ENCODE assay signal across 1 cellular context in the genomic region with DNA sequence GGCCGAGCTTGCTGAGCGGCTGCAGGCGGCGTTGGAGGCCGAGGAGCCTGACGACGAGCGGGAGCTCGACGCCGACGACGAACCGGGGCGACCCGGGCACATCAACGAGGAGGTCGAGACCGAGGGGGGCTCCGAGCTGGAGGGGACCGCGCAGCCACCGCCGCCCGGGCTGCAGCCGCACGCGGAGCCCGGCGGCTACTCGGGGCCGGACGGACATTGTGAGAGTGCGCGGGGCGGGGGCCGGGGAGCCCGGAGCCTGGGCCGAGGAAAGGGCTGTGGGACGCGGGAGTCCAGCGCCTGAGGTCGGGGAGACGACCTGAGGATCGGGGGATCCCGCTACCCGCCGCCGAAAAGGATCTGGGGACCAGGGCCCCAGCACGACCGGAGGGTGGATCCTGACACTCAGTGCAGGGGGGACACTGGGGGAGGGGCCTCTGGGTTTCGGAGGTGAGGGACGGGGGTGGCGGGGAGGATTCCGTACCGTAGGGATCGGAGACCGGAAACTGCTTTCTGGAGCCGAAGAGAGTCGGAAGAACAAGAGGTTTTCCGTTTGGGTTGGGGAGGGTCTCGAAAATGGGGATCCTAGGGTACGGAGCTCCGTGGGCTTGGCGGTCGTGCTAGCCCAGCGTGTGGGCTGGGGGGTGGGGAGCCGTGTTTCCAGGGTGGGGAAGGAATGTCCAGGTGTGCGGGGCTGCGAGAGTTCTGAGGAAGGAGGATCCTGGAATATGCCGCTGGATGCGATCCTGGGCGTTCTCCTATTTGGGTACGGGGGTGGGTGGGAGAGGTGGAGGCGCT.
A peak's percentile ranks its signal among the peaks of the same experiment; 100 is the strongest.
TF ChIP-seq lines count a peak whose summit lies in the region.

No MANE protein-coding gene starts in this region.

TF ChIP-seq in HepG2, 621 proteins besides CTCF, POLR2A, EP300 and RAD21 (continued from another document and continues in another):
- TF ChIP-seq, protein P1, sequence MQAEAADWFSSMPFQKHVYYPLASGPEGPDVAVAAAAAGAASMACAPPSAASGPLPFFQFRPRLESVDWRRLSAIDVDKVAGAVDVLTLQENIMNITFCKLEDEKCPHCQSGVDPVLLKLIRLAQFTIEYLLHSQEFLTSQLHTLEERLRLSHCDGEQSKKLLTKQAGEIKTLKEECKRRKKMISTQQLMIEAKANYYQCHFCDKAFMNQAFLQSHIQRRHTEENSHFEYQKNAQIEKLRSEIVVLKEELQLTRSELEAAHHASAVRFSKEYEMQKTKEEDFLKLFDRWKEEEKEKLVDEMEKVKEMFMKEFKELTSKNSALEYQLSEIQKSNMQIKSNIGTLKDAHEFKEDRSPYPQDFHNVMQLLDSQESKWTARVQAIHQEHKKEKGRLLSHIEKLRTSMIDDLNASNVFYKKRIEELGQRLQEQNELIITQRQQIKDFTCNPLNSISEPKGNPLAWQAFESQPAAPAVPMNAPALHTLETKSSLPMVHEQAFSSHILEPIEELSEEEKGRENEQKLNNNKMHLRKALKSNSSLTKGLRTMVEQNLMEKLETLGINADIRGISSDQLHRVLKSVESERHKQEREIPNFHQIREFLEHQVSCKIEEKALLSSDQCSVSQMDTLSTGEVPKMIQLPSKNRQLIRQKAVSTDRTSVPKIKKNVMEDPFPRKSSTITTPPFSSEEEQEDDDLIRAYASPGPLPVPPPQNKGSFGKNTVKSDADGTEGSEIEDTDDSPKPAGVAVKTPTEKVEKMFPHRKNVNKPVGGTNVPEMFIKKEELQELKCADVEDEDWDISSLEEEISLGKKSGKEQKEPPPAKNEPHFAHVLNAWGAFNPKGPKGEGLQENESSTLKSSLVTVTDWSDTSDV (CRISPR knock-in tag; IDR thresholded peaks at IDR 0.05): no peak; the same call in 1 of the 2 replicates
- TF ChIP-seq DNMT3B (CRISPR knock-in tag; conservative IDR thresholded peaks at IDR 0.05): no peak
- TF ChIP-seq, protein P2, sequence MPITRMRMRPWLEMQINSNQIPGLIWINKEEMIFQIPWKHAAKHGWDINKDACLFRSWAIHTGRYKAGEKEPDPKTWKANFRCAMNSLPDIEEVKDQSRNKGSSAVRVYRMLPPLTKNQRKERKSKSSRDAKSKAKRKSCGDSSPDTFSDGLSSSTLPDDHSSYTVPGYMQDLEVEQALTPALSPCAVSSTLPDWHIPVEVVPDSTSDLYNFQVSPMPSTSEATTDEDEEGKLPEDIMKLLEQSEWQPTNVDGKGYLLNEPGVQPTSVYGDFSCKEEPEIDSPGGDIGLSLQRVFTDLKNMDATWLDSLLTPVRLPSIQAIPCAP (CRISPR knock-in tag; IDR thresholded peaks at IDR 0.05; ENCODE audit: low read depth): no peak
- no peak for TF ChIP-seq NPAS2 (CRISPR knock-in tag; IDR thresholded peaks at IDR 0.05; ENCODE audit: borderline replicate concordance)
- TF ChIP-seq, protein P3, sequence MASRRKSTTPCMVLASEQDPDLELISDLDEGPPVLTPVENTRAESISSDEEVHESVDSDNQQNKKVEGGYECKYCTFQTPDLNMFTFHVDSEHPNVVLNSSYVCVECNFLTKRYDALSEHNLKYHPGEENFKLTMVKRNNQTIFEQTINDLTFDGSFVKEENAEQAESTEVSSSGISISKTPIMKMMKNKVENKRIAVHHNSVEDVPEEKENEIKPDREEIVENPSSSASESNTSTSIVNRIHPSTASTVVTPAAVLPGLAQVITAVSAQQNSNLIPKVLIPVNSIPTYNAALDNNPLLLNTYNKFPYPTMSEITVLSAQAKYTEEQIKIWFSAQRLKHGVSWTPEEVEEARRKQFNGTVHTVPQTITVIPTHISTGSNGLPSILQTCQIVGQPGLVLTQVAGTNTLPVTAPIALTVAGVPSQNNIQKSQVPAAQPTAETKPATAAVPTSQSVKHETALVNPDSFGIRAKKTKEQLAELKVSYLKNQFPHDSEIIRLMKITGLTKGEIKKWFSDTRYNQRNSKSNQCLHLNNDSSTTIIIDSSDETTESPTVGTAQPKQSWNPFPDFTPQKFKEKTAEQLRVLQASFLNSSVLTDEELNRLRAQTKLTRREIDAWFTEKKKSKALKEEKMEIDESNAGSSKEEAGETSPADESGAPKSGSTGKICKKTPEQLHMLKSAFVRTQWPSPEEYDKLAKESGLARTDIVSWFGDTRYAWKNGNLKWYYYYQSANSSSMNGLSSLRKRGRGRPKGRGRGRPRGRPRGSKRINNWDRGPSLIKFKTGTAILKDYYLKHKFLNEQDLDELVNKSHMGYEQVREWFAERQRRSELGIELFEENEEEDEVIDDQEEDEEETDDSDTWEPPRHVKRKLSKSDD (CRISPR knock-in tag; IDR thresholded peaks at IDR 0.05; ENCODE audit: low read depth): no peak
- 0 out of 2 replicates have a peak, but pooled peaks have one; percentile 25 for TF ChIP-seq ZSCAN21 (CRISPR knock-in tag; IDR thresholded peaks at IDR 0.05; ENCODE audit: borderline replicate concordance)
- TF ChIP-seq MEIS2 (CRISPR knock-in tag; IDR thresholded peaks at IDR 0.05): no peak; the same call in 1 of the 2 replicates
- TF ChIP-seq, protein P4, sequence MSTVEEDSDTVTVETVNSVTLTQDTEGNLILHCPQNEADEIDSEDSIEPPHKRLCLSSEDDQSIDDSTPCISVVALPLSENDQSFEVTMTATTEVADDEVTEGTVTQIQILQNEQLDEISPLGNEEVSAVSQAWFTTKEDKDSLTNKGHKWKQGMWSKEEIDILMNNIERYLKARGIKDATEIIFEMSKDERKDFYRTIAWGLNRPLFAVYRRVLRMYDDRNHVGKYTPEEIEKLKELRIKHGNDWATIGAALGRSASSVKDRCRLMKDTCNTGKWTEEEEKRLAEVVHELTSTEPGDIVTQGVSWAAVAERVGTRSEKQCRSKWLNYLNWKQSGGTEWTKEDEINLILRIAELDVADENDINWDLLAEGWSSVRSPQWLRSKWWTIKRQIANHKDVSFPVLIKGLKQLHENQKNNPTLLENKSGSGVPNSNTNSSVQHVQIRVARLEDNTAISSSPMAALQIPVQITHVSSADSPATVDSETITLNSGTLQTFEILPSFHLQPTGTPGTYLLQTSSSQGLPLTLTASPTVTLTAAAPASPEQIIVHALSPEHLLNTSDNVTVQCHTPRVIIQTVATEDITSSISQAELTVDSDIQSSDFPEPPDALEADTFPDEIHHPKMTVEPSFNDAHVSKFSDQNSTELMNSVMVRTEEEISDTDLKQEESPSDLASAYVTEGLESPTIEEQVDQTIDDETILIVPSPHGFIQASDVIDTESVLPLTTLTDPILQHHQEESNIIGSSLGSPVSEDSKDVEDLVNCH (CRISPR knock-in tag; IDR thresholded peaks at IDR 0.05): no peak
- TF ChIP-seq, protein P5, sequence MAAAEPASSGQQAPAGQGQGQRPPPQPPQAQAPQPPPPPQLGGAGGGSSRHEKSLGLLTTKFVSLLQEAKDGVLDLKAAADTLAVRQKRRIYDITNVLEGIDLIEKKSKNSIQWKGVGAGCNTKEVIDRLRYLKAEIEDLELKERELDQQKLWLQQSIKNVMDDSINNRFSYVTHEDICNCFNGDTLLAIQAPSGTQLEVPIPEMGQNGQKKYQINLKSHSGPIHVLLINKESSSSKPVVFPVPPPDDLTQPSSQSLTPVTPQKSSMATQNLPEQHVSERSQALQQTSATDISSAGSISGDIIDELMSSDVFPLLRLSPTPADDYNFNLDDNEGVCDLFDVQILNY (CRISPR knock-in tag; conservative IDR thresholded peaks at IDR 0.05): no peak
- TF ChIP-seq HNRNPK (IDR thresholded peaks at IDR 0.05; ENCODE audit: low read depth, low read length, poor library complexity, severe bottlenecking): no peak
- TF ChIP-seq SRF (IDR thresholded peaks at IDR 0.05; ENCODE audit: low read depth, low read length): no peak
- TF ChIP-seq ZNF274 (CRISPR knock-in tag; IDR thresholded peaks at IDR 0.05): 0 out of 2 replicates have a peak, but pooled peaks have one; percentile 20
- no peak for TF ChIP-seq GATA4 (IDR thresholded peaks at IDR 0.05; ENCODE audit: borderline replicate concordance, low read depth)
- no peak for TF ChIP-seq ZNF615 (CRISPR knock-in tag; IDR thresholded peaks at IDR 0.05; ENCODE audit: borderline replicate concordance)
- no peak for TF ChIP-seq ZNF30 (CRISPR knock-in tag; IDR thresholded peaks at IDR 0.05)
- TF ChIP-seq, protein P6, sequence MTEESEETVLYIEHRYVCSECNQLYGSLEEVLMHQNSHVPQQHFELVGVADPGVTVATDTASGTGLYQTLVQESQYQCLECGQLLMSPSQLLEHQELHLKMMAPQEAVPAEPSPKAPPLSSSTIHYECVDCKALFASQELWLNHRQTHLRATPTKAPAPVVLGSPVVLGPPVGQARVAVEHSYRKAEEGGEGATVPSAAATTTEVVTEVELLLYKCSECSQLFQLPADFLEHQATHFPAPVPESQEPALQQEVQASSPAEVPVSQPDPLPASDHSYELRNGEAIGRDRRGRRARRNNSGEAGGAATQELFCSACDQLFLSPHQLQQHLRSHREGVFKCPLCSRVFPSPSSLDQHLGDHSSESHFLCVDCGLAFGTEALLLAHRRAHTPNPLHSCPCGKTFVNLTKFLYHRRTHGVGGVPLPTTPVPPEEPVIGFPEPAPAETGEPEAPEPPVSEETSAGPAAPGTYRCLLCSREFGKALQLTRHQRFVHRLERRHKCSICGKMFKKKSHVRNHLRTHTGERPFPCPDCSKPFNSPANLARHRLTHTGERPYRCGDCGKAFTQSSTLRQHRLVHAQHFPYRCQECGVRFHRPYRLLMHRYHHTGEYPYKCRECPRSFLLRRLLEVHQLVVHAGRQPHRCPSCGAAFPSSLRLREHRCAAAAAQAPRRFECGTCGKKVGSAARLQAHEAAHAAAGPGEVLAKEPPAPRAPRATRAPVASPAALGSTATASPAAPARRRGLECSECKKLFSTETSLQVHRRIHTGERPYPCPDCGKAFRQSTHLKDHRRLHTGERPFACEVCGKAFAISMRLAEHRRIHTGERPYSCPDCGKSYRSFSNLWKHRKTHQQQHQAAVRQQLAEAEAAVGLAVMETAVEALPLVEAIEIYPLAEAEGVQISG (CRISPR knock-in tag; IDR thresholded peaks at IDR 0.05): no peak
- TF ChIP-seq YEATS4 (CRISPR knock-in tag; IDR thresholded peaks at IDR 0.05; ENCODE audit: borderline replicate concordance): no peak; the same call in none of the 2 replicates
- TF ChIP-seq ZFAT (CRISPR knock-in tag; conservative IDR thresholded peaks at IDR 0.05): peak; percentile 64; the same call in 1 of the 2 replicates
- TF ChIP-seq, protein P7, sequence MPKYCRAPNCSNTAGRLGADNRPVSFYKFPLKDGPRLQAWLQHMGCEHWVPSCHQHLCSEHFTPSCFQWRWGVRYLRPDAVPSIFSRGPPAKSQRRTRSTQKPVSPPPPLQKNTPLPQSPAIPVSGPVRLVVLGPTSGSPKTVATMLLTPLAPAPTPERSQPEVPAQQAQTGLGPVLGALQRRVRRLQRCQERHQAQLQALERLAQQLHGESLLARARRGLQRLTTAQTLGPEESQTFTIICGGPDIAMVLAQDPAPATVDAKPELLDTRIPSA (CRISPR knock-in tag; IDR thresholded peaks at IDR 0.05; ENCODE audit: borderline replicate concordance): no peak
- TF ChIP-seq BRCA1 (CRISPR knock-in tag; IDR thresholded peaks at IDR 0.05): 0 out of 2 replicates have a peak, but pooled peaks have one; percentile 46
- TF ChIP-seq, protein P8, sequence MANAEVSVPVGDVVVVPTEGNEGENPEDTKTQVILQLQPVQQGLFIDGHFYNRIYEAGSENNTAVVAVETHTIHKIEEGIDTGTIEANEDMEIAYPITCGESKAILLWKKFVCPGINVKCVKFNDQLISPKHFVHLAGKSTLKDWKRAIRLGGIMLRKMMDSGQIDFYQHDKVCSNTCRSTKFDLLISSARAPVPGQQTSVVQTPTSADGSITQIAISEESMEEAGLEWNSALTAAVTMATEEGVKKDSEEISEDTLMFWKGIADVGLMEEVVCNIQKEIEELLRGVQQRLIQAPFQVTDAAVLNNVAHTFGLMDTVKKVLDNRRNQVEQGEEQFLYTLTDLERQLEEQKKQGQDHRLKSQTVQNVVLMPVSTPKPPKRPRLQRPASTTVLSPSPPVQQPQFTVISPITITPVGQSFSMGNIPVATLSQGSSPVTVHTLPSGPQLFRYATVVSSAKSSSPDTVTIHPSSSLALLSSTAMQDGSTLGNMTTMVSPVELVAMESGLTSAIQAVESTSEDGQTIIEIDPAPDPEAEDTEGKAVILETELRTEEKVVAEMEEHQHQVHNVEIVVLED (CRISPR knock-in tag; IDR thresholded peaks at IDR 0.05; ENCODE audit: borderline replicate concordance): no peak
- 0 out of 2 replicates have a peak, but pooled peaks have one; percentile 11 for TF ChIP-seq ZBTB42 (CRISPR knock-in tag; IDR thresholded peaks at IDR 0.05)
- no peak for TF ChIP-seq SRSF4 (IDR thresholded peaks at IDR 0.05; ENCODE audit: low read depth, low read length, poor library complexity, severe bottlenecking)
- TF ChIP-seq ZNF451 (CRISPR knock-in tag; IDR thresholded peaks at IDR 0.05): peak; percentile 51; the same call in 1 of the 2 replicates
- TF ChIP-seq SAP130 (CRISPR knock-in tag; IDR thresholded peaks at IDR 0.05; ENCODE audit: low read depth): 0 out of 2 replicates have a peak, but pooled peaks have one; percentile 26
- no peak for TF ChIP-seq NR2F6 (IDR thresholded peaks at IDR 0.05)
- no peak for TF ChIP-seq NR2F6 (CRISPR knock-in tag; IDR thresholded peaks at IDR 0.05)
- TF ChIP-seq ZNF891 (CRISPR knock-in tag; IDR thresholded peaks at IDR 0.05): no peak
- no peak for TF ChIP-seq ZNF616 (CRISPR knock-in tag; IDR thresholded peaks at IDR 0.05; ENCODE audit: low read depth)
- TF ChIP-seq ZNF44 (CRISPR knock-in tag; IDR thresholded peaks at IDR 0.05): no peak
- TF ChIP-seq SP5 (CRISPR knock-in tag; IDR thresholded peaks at IDR 0.05; ENCODE audit: borderline replicate concordance, low read depth): no peak
- TF ChIP-seq ZNF446 (CRISPR knock-in tag; IDR thresholded peaks at IDR 0.05): peak; percentile 85; the same call in 1 of the 2 replicates
- TF ChIP-seq PLRG1 (conservative IDR thresholded peaks at IDR 0.05): no peak
- no peak for TF ChIP-seq RARG (CRISPR knock-in tag; IDR thresholded peaks at IDR 0.05; ENCODE audit: low read depth)
- TF ChIP-seq JDP2 (CRISPR knock-in tag; IDR thresholded peaks at IDR 0.05; ENCODE audit: borderline replicate concordance): no peak
- no peak for TF ChIP-seq ETV6 (CRISPR knock-in tag; conservative IDR thresholded peaks at IDR 0.05)
- no peak for TF ChIP-seq ZNF10 (CRISPR knock-in tag; IDR thresholded peaks at IDR 0.05; ENCODE audit: borderline replicate concordance, low read depth)
- TF ChIP-seq ZBTB1 (CRISPR knock-in tag; IDR thresholded peaks at IDR 0.05; ENCODE audit: borderline replicate concordance): no peak
- no peak; the same call in 1 of the 2 replicates for TF ChIP-seq ZNF780A (CRISPR knock-in tag; IDR thresholded peaks at IDR 0.05)
- no peak for TF ChIP-seq KLF9 (CRISPR knock-in tag; IDR thresholded peaks at IDR 0.05; ENCODE audit: low read depth)
- TF ChIP-seq TBX2 (CRISPR knock-in tag; IDR thresholded peaks at IDR 0.05; ENCODE audit: borderline replicate concordance): no peak
- TF ChIP-seq, protein P9, sequence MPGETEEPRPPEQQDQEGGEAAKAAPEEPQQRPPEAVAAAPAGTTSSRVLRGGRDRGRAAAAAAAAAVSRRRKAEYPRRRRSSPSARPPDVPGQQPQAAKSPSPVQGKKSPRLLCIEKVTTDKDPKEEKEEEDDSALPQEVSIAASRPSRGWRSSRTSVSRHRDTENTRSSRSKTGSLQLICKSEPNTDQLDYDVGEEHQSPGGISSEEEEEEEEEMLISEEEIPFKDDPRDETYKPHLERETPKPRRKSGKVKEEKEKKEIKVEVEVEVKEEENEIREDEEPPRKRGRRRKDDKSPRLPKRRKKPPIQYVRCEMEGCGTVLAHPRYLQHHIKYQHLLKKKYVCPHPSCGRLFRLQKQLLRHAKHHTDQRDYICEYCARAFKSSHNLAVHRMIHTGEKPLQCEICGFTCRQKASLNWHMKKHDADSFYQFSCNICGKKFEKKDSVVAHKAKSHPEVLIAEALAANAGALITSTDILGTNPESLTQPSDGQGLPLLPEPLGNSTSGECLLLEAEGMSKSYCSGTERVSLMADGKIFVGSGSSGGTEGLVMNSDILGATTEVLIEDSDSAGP (CRISPR knock-in tag; IDR thresholded peaks at IDR 0.05; ENCODE audit: borderline replicate concordance): peak; percentile 3; the same call in 1 of the 2 replicates
- TF ChIP-seq ZNF850 (CRISPR knock-in tag; conservative IDR thresholded peaks at IDR 0.05): no peak
- TF ChIP-seq PAWR (CRISPR knock-in tag; IDR thresholded peaks at IDR 0.05; ENCODE audit: borderline replicate concordance): no peak
- TF ChIP-seq ATAD3A (CRISPR knock-in tag; IDR thresholded peaks at IDR 0.05): no peak
- TF ChIP-seq KDM5A (IDR thresholded peaks at IDR 0.05; ENCODE audit: borderline replicate concordance, low read length): no peak
